In genomic region chr13:58858870-58859371, GRCh38 we compare ENCODE assay signal across 23 cellular contexts.
"Had no signal": no experiment of that assay in that cellular context is flagged by ENCODE, and none has a peak within 500 bp of the region (broad histone marks: within the 10 kb centered on the region; RNA-seq: fewer than 3 reads in every experiment).

No MANE protein-coding gene starts in this region.

- H3K4me1 ChIP-seq: breast epithelium had no signal

- H3K4me3 ChIP-seq: breast epithelium, MG63 had no signal

- H3K27ac Mint-ChIP-seq: activated CD4-positive, alpha-beta memory T cell treated with anti-CD3 and anti-CD28 coated beads for 36 hours; activated CD4-positive, alpha-beta T cell treated with anti-CD3 and anti-CD28 coated beads, Interleukin-2, amount 10 ng/mL, durations not matched to agents 7 days and 5 days; activated naive CD4-positive, alpha-beta T cell treated with anti-CD3 and anti-CD28 coated beads, Interleukin-2, amount 10 ng/mL, durations not matched to agents 7 days and 5 days; activated naive CD8-positive, alpha-beta T cell treated with anti-CD3 and anti-CD28 coated beads for 36 hours; T-cell had no signal

- H3K4me1 Mint-ChIP-seq: activated CD4-positive, alpha-beta T cell treated with anti-CD3 and anti-CD28 coated beads, Interleukin-2, amount 10 ng/mL, durations not matched to agents 7 days and 5 days; activated naive CD4-positive, alpha-beta T cell treated with anti-CD3 and anti-CD28 coated beads, Interleukin-2, amount 10 ng/mL, durations not matched to agents 7 days and 5 days; activated naive CD8-positive, alpha-beta T cell treated with anti-CD3 and anti-CD28 coated beads for 36 hours; T-cell had no signal

- ATAC-seq: activated T-cell treated with anti-CD3 and anti-CD28 coated beads, Interleukin-2, amount 50 U/mL, for 4 hours; PC-3; T-cell had no signal

- H3K36me3 ChIP-seq: breast epithelium, MG63 had no signal

- H3K4me3 Mint-ChIP-seq: activated CD4-positive, alpha-beta memory T cell treated with anti-CD3 and anti-CD28 coated beads for 36 hours; activated CD4-positive, alpha-beta T cell treated with anti-CD3 and anti-CD28 coated beads, Interleukin-2, amount 10 ng/mL, durations not matched to agents 7 days and 5 days; activated naive CD4-positive, alpha-beta T cell treated with anti-CD3 and anti-CD28 coated beads, Interleukin-2, amount 10 ng/mL, durations not matched to agents 7 days and 5 days; activated naive CD8-positive, alpha-beta T cell treated with anti-CD3 and anti-CD28 coated beads for 36 hours; activated T-cell treated with anti-CD3 and anti-CD28 coated beads, Interleukin-2, amount 50 U/mL, for 4 hours; T-cell had no signal

- H3K27me3 Mint-ChIP-seq: activated CD4-positive, alpha-beta memory T cell treated with anti-CD3 and anti-CD28 coated beads for 36 hours; activated CD4-positive, alpha-beta T cell treated with anti-CD3 and anti-CD28 coated beads, Interleukin-2, amount 10 ng/mL, durations not matched to agents 7 days and 5 days; activated naive CD4-positive, alpha-beta T cell treated with anti-CD3 and anti-CD28 coated beads, Interleukin-2, amount 10 ng/mL, durations not matched to agents 7 days and 5 days; activated naive CD8-positive, alpha-beta T cell treated with anti-CD3 and anti-CD28 coated beads for 36 hours; T-cell had no signal

- H3K27me3 ChIP-seq: breast epithelium, MG63 had no signal

- H3K9me3 Mint-ChIP-seq: activated CD4-positive, alpha-beta memory T cell treated with anti-CD3 and anti-CD28 coated beads for 36 hours had no signal

- DNase-seq: activated CD4-positive, alpha-beta memory T cell treated with anti-CD3 and anti-CD28 coated beads for 36 hours; activated CD4-positive, alpha-beta T cell treated with anti-CD3 and anti-CD28 coated beads, Interleukin-2, amount 10 ng/mL, durations not matched to agents 7 days and 5 days; activated CD4-positive, CD25-positive, alpha-beta regulatory T cell; activated CD8-positive, alpha-beta memory T cell treated with anti-CD3 and anti-CD28 coated beads for 24 hours; activated effector memory CD4-positive, alpha-beta T cell treated with anti-CD3 and anti-CD28 coated beads, Interleukin-2, amount 50 U/mL, for 16 hours; activated naive CD4-positive, alpha-beta T cell treated with anti-CD3 and anti-CD28 coated beads, Interleukin-2, amount 10 ng/mL, durations not matched to agents 7 days and 5 days; activated naive CD8-positive, alpha-beta T cell treated with anti-CD3 and anti-CD28 coated beads for 36 hours; activated T-cell treated with anti-CD3 and anti-CD28 coated beads, Interleukin-2, amount 50 U/mL, for 4 hours; caudate nucleus; MG63; MV-4-11; NCI-H1092 treated with DMSO at 0.1 percent for 48 hours; NCI-H1417 treated with DMSO at 0.1 percent for 48 hours; NCI-H187; NCI-H2081; NCI-H446; NCI-H524; PC-3; SIG-M5; T-cell; T-helper 2 cell; T1000 had no signal

- H3K27ac ChIP-seq: breast epithelium had no signal

- H3K9me3 ChIP-seq: MG63 had no signal
